29 cellular contexts compared by ENCODE assay signal in genomic region chr12:53963005-53963404, GRCh38. TPM values are rescaled to one million over a fixed set of nuclear protein-coding genes. Genes with fewer than 3 reads are reported as not detected.
"Had no signal": no experiment of that assay in that cellular context is flagged by ENCODE, and none has a peak within 500 bp of the region (broad histone marks: within the 10 kb centered on the region; RNA-seq: fewer than 3 reads in every experiment).

No MANE protein-coding gene starts in this region.

- H3K4me1 ChIP-seq: neural progenitor cell had no signal

- H3K36me3 Mint-ChIP-seq: brain, WTC11 had no signal

- FAIRE-seq: kidney had no signal

- H3K4me3 Mint-ChIP-seq: activated CD4-positive, alpha-beta memory T cell treated with anti-CD3 and anti-CD28 coated beads, Interleukin-2, amount 10 ng/mL, durations not matched to agents 7 days and 5 days; activated naive CD8-positive, alpha-beta T cell treated with anti-CD3 and anti-CD28 coated beads, Interleukin-2, amount 50 U/mL, for 24 hours; activated T-helper 17 cell treated with anti-CD3 and anti-CD28 coated beads, Interleukin-2, amount 50 U/mL, for 72 hours; neural progenitor cell; WTC11 had no signal

- H3K27ac Mint-ChIP-seq: activated CD4-positive, alpha-beta memory T cell treated with anti-CD3 and anti-CD28 coated beads, Interleukin-2, amount 10 ng/mL, durations not matched to agents 7 days and 5 days; activated naive CD8-positive, alpha-beta T cell treated with anti-CD3 and anti-CD28 coated beads, Interleukin-2, amount 50 U/mL, for 24 hours; activated T-helper 17 cell treated with anti-CD3 and anti-CD28 coated beads, Interleukin-2, amount 50 U/mL, for 72 hours; effector memory CD8-positive, alpha-beta T cell; neural progenitor cell; WTC11 had no signal

- DNase-seq: activated CD4-positive, alpha-beta memory T cell treated with anti-CD3 and anti-CD28 coated beads, Interleukin-2, amount 10 ng/mL, durations not matched to agents 7 days and 5 days; activated CD4-positive, alpha-beta T cell treated with anti-CD3 and anti-CD28 coated beads for 4 hours; activated naive CD4-positive, alpha-beta T cell treated with Interleukin-2 at 50 U/mL for 16 hours; activated naive CD8-positive, alpha-beta T cell treated with anti-CD3 and anti-CD28 coated beads, Interleukin-2, amount 50 U/mL, for 24 hours; activated T-cell treated with anti-CD3 and anti-CD28 coated beads, Interleukin-2, amount 50 U/mL, for 1 hour; anterior cingulate cortex; caudate nucleus; effector memory CD8-positive, alpha-beta T cell; foreskin melanocyte; left ventricle myocardium inferior; mammary epithelial cell; naive B cell; right cardiac atrium; stimulated activated CD4-positive, alpha-beta T cell treated with anti-CD3 and anti-CD28 coated beads, Interleukin-4, amount 100 ng/mL, for 4 hours; stimulated activated naive CD4-positive, alpha-beta T cell had no signal

- H2AFZ ChIP-seq: neural progenitor cell had no signal

- H3K9ac ChIP-seq: neural progenitor cell had no signal

- H3K4me1 Mint-ChIP-seq: neural progenitor cell had no signal

- H3K27ac ChIP-seq: left ventricle myocardium inferior, neural progenitor cell, psoas muscle, spleen had no signal

- ATAC-seq: activated naive CD8-positive, alpha-beta T cell treated with anti-CD3 and anti-CD28 coated beads, Interleukin-2, amount 50 U/mL, for 24 hours; activated T-helper 17 cell treated with anti-CD3 and anti-CD28 coated beads, Interleukin-2, amount 50 U/mL, for 72 hours; effector memory CD8-positive, alpha-beta T cell; psoas muscle; right cardiac atrium; WTC11 had no signal

- H3K9me3 Mint-ChIP-seq: activated CD4-positive, alpha-beta memory T cell treated with anti-CD3 and anti-CD28 coated beads, Interleukin-2, amount 10 ng/mL, durations not matched to agents 7 days and 5 days; activated naive CD8-positive, alpha-beta T cell treated with anti-CD3 and anti-CD28 coated beads, Interleukin-2, amount 50 U/mL, for 24 hours; activated T-helper 17 cell treated with anti-CD3 and anti-CD28 coated beads, Interleukin-2, amount 50 U/mL, for 72 hours; WTC11 had no signal

- H3K4me2 ChIP-seq: neural progenitor cell had no signal

- H3K9me3 ChIP-seq: left ventricle myocardium inferior, psoas muscle, spleen had no signal

- H3K36me3 ChIP-seq: left ventricle myocardium inferior, neural progenitor cell, spleen had no signal

- H3K4me3 ChIP-seq: left ventricle myocardium inferior, neural progenitor cell, psoas muscle, spleen had no signal

RNA-seq across cellular contexts. Expression of gene HOXC12, which starts 8.3 kb away (rescaled TPM):
- total RNA-seq: activated CD4-positive, alpha-beta memory T cell treated with anti-CD3 and anti-CD28 coated beads, Interleukin-2, amount 10 ng/mL, durations not matched to agents 7 days and 5 days; activated T-helper 17 cell treated with anti-CD3 and anti-CD28 coated beads, Interleukin-2, amount 50 U/mL, for 72 hours; dermis microvascular lymphatic vessel endothelial cell; epithelial cell of proximal tubule; fibroblast of lung; kidney; left ventricle myocardium inferior; mononuclear cell; psoas muscle; right cardiac atrium; spleen; T-helper 2 cell treated with Interferon-gamma antibody and Interleukin-4, amounts not matched to agents 100 ng/mL and 5 ng/mL, for 36 hours; ureter; WTC11 had no signal
- polyA plus RNA-seq: fibroblast of lung, right cardiac atrium, spleen had no signal

RNA-seq across cellular contexts. Expression of gene HOXC11, which starts 9.9 kb away (rescaled TPM):
- total RNA-seq: activated CD4-positive, alpha-beta memory T cell treated with anti-CD3 and anti-CD28 coated beads, Interleukin-2, amount 10 ng/mL, durations not matched to agents 7 days and 5 days; activated T-helper 17 cell treated with anti-CD3 and anti-CD28 coated beads, Interleukin-2, amount 50 U/mL, for 72 hours; dermis microvascular lymphatic vessel endothelial cell; fibroblast of lung; left ventricle myocardium inferior; mononuclear cell; right cardiac atrium; spleen; T-helper 2 cell treated with Interferon-gamma antibody and Interleukin-4, amounts not matched to agents 100 ng/mL and 5 ng/mL, for 36 hours; WTC11 had no signal
- polyA plus RNA-seq: fibroblast of lung, right cardiac atrium, spleen had no signal

RNA-seq across cellular contexts. Expression of gene HOTAIR, which starts 11.7 kb away (rescaled TPM):
- total RNA-seq: activated CD4-positive, alpha-beta memory T cell treated with anti-CD3 and anti-CD28 coated beads, Interleukin-2, amount 10 ng/mL, durations not matched to agents 7 days and 5 days; activated T-helper 17 cell treated with anti-CD3 and anti-CD28 coated beads, Interleukin-2, amount 50 U/mL, for 72 hours; dermis microvascular lymphatic vessel endothelial cell; epithelial cell of proximal tubule; fibroblast of lung; left ventricle myocardium inferior; mononuclear cell; right cardiac atrium; spleen; T-helper 2 cell treated with Interferon-gamma antibody and Interleukin-4, amounts not matched to agents 100 ng/mL and 5 ng/mL, for 36 hours; WTC11 had no signal
- polyA plus RNA-seq: fibroblast of lung, right cardiac atrium, spleen had no signal

RNA-seq across cellular contexts. Expression of gene HOXC10, which starts 21.9 kb away (rescaled TPM):
- total RNA-seq: activated CD4-positive, alpha-beta memory T cell treated with anti-CD3 and anti-CD28 coated beads, Interleukin-2, amount 10 ng/mL, durations not matched to agents 7 days and 5 days; activated T-helper 17 cell treated with anti-CD3 and anti-CD28 coated beads, Interleukin-2, amount 50 U/mL, for 72 hours; dermis microvascular lymphatic vessel endothelial cell; fibroblast of lung; left ventricle myocardium inferior; mononuclear cell; right cardiac atrium; spleen; T-helper 2 cell treated with Interferon-gamma antibody and Interleukin-4, amounts not matched to agents 100 ng/mL and 5 ng/mL, for 36 hours; WTC11 had no signal
- polyA plus RNA-seq: right cardiac atrium, spleen had no signal

RNA-seq across cellular contexts. Expression of gene HOXC13, which starts 24.4 kb away (rescaled TPM):
- total RNA-seq: activated CD4-positive, alpha-beta memory T cell treated with anti-CD3 and anti-CD28 coated beads, Interleukin-2, amount 10 ng/mL, durations not matched to agents 7 days and 5 days; activated T-helper 17 cell treated with anti-CD3 and anti-CD28 coated beads, Interleukin-2, amount 50 U/mL, for 72 hours; dermis microvascular lymphatic vessel endothelial cell; epithelial cell of proximal tubule; fibroblast of lung; kidney; left ventricle myocardium inferior; mononuclear cell; osteoblast; psoas muscle; right cardiac atrium; spleen; T-helper 2 cell treated with Interferon-gamma antibody and Interleukin-4, amounts not matched to agents 100 ng/mL and 5 ng/mL, for 36 hours had no signal
- polyA plus RNA-seq: fibroblast of lung, right cardiac atrium, spleen had no signal
